Comparison of ENCODE assay signal across 1 cellular context in the genomic region with DNA sequence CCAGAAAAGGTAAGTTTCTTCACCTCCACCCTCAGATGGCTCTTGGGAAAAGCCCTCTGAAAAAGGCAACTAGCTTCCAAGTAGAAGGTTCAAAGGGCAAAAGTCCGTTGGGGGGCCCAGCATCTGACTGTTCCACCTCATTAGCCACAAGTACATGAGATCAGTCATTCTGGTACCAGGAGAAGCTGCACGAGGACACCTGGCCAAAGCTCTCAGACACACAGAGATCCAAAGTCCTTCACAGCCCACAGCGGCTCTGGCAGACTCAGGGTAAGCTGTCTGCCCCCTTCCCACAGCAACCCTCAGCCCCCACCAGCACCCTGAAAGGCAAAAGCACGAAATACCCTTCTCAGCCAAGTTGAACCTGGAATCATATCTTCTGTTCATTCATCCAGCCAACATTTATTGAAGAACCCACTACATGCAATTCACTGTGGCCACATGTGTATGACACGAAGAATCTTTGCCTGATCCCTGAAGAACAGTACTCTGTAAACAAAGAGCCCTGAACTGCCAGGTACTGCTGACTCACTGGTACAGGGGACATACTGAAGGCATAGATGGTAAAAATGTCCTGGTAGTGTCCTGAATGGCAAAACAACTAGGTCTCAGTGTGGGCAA.
A peak's percentile ranks its signal among the peaks of the same experiment; 100 is the strongest.
TF ChIP-seq lines count a peak whose summit lies in the region.

No MANE protein-coding gene starts in this region.

TF ChIP-seq in HepG2, 621 proteins besides CTCF, POLR2A, EP300 and RAD21 (continues in another document):
- no peak for TF ChIP-seq ZFP1 (CRISPR knock-in tag; IDR thresholded peaks at IDR 0.05)
- TF ChIP-seq BCL6 (CRISPR knock-in tag; IDR thresholded peaks at IDR 0.05): 0 out of 2 replicates have a peak, but pooled peaks have one; percentile 14
- TF ChIP-seq, protein P1, sequence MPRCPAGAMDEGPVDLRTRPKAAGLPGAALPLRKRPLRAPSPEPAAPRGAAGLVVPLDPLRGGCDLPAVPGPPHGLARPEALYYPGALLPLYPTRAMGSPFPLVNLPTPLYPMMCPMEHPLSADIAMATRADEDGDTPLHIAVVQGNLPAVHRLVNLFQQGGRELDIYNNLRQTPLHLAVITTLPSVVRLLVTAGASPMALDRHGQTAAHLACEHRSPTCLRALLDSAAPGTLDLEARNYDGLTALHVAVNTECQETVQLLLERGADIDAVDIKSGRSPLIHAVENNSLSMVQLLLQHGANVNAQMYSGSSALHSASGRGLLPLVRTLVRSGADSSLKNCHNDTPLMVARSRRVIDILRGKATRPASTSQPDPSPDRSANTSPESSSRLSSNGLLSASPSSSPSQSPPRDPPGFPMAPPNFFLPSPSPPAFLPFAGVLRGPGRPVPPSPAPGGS (CRISPR knock-in tag; IDR thresholded peaks at IDR 0.05): 0 out of 2 replicates have a peak, but pooled peaks have one; percentile 58
- TF ChIP-seq ATF3 (CRISPR knock-in tag; IDR thresholded peaks at IDR 0.05): no peak; the same call in 1 of the 2 replicates
- peak; percentile 71 for TF ChIP-seq KLF6 (CRISPR knock-in tag; IDR thresholded peaks at IDR 0.05)
- TF ChIP-seq TARDBP (CRISPR knock-in tag; IDR thresholded peaks at IDR 0.05): peak; percentile 78
- no peak for TF ChIP-seq ZBTB26 (CRISPR knock-in tag; IDR thresholded peaks at IDR 0.05; ENCODE audit: borderline replicate concordance)
- TF ChIP-seq TOPORS (CRISPR knock-in tag; IDR thresholded peaks at IDR 0.05): peak; percentile 72; the same call in 1 of the 2 replicates
- no peak for TF ChIP-seq SRF (IDR thresholded peaks at IDR 0.05; ENCODE audit: low read depth, low read length)
- TF ChIP-seq ZNF317 (CRISPR knock-in tag; IDR thresholded peaks at IDR 0.05): no peak
- TF ChIP-seq NFYC (CRISPR knock-in tag; IDR thresholded peaks at IDR 0.05): 0 out of 2 replicates have a peak, but pooled peaks have one; percentile 26
- TF ChIP-seq, protein P2, sequence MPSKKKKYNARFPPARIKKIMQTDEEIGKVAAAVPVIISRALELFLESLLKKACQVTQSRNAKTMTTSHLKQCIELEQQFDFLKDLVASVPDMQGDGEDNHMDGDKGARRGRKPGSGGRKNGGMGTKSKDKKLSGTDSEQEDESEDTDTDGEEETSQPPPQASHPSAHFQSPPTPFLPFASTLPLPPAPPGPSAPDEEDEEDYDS (CRISPR knock-in tag; IDR thresholded peaks at IDR 0.05): no peak
- TF ChIP-seq SIN3A (IDR thresholded peaks at IDR 0.05; ENCODE audit: borderline replicate concordance, low read depth, low read length): 0 out of 2 replicates have a peak, but pooled peaks have one; percentile 28
- TF ChIP-seq ZNF331 (CRISPR knock-in tag; IDR thresholded peaks at IDR 0.05): no peak
- TF ChIP-seq HIC2 (CRISPR knock-in tag; IDR thresholded peaks at IDR 0.05; ENCODE audit: low read depth): no peak
- TF ChIP-seq NFE2 (CRISPR knock-in tag; IDR thresholded peaks at IDR 0.05): no peak
- peak; percentile 64; the same call in 1 of the 2 replicates for TF ChIP-seq JUNB (CRISPR knock-in tag; IDR thresholded peaks at IDR 0.05; ENCODE audit: borderline replicate concordance)
- TF ChIP-seq TEAD3 (CRISPR knock-in tag; optimal IDR thresholded peaks at IDR 0.05; ENCODE audit: borderline replicate concordance): no peak
- 0 out of 2 replicates have a peak, but pooled peaks have one; percentile 13 for TF ChIP-seq SIX1 (CRISPR knock-in tag; IDR thresholded peaks at IDR 0.05; ENCODE audit: borderline replicate concordance)
- peak; percentile 18; the same call in 1 of the 2 replicates for TF ChIP-seq ZNF772 (CRISPR knock-in tag; IDR thresholded peaks at IDR 0.05)
- TF ChIP-seq ZNF205 (CRISPR knock-in tag; IDR thresholded peaks at IDR 0.05): 0 out of 2 replicates have a peak, but pooled peaks have one; percentile 12
- no peak for TF ChIP-seq ZNF235 (CRISPR knock-in tag; IDR thresholded peaks at IDR 0.05; ENCODE audit: borderline replicate concordance)
- TF ChIP-seq, protein P3, sequence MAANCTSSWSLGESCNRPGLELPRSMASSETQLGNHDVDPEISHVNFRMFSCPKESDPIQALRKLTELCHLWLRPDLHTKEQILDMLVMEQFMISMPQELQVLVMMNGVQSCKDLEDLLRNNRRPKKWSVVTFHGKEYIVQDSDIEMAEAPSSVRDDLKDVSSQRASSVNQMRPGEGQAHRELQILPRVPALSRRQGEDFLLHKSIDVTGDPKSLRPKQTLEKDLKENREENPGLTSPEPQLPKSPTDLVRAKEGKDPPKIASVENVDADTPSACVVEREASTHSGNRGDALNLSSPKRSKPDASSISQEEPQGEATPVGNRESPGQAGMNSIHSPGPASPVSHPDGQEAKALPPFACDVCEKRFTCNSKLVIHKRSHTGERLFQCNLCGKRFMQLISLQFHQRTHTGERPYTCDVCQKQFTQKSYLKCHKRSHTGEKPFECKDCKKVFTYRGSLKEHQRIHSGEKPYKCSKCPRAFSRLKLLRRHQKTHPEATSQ (CRISPR knock-in tag; IDR thresholded peaks at IDR 0.05; ENCODE audit: borderline replicate concordance): peak; percentile 28; the same call in 1 of the 2 replicates
- TF ChIP-seq, protein P4, sequence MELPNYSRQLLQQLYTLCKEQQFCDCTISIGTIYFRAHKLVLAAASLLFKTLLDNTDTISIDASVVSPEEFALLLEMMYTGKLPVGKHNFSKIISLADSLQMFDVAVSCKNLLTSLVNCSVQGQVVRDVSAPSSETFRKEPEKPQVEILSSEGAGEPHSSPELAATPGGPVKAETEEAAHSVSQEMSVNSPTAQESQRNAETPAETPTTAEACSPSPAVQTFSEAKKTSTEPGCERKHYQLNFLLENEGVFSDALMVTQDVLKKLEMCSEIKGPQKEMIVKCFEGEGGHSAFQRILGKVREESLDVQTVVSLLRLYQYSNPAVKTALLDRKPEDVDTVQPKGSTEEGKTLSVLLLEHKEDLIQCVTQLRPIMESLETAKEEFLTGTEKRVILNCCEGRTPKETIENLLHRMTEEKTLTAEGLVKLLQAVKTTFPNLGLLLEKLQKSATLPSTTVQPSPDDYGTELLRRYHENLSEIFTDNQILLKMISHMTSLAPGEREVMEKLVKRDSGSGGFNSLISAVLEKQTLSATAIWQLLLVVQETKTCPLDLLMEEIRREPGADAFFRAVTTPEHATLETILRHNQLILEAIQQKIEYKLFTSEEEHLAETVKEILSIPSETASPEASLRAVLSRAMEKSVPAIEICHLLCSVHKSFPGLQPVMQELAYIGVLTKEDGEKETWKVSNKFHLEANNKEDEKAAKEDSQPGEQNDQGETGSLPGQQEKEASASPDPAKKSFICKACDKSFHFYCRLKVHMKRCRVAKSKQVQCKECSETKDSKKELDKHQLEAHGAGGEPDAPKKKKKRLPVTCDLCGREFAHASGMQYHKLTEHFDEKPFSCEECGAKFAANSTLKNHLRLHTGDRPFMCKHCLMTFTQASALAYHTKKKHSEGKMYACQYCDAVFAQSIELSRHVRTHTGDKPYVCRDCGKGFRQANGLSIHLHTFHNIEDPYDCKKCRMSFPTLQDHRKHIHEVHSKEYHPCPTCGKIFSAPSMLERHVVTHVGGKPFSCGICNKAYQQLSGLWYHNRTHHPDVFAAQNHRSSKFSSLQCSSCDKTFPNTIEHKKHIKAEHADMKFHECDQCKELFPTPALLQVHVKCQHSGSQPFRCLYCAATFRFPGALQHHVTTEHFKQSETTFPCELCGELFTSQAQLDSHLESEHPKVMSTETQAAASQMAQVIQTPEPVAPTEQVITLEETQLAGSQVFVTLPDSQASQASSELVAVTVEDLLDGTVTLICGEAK (IDR thresholded peaks at IDR 0.05): no peak
- TF ChIP-seq, protein P4 (CRISPR knock-in tag; IDR thresholded peaks at IDR 0.05): 0 out of 2 replicates have a peak, but pooled peaks have one; percentile 24
- TF ChIP-seq THYN1 (CRISPR knock-in tag; IDR thresholded peaks at IDR 0.05; ENCODE audit: borderline replicate concordance, low read depth): no peak
- 0 out of 2 replicates have a peak, but pooled peaks have one; percentile 15 for TF ChIP-seq ARID2 (CRISPR knock-in tag; IDR thresholded peaks at IDR 0.05; ENCODE audit: borderline replicate concordance)
- TF ChIP-seq CBX2 (IDR thresholded peaks at IDR 0.05; ENCODE audit: low read depth, low read length): no peak
- TF ChIP-seq CBX2 (CRISPR knock-in tag; IDR thresholded peaks at IDR 0.05; ENCODE audit: low read depth): peak; percentile 37; the same call in 1 of the 2 replicates
- TF ChIP-seq HOXA3 (CRISPR knock-in tag; IDR thresholded peaks at IDR 0.05): no peak
- peak; percentile 43 for TF ChIP-seq MAFF (IDR thresholded peaks at IDR 0.05; ENCODE audit: low read depth, low read length)
- TF ChIP-seq FOXA1 (IDR thresholded peaks at IDR 0.05): no peak
- TF ChIP-seq FOXA1 (CRISPR knock-in tag; IDR thresholded peaks at IDR 0.05): peak; percentile 86
- TF ChIP-seq RXRA (CRISPR knock-in tag; IDR thresholded peaks at IDR 0.05): peak; percentile 48; the same call in 1 of the 2 replicates
- TF ChIP-seq ZNF431 (CRISPR knock-in tag; IDR thresholded peaks at IDR 0.05; ENCODE audit: borderline replicate concordance, low read depth): no peak
- no peak for TF ChIP-seq HNRNPK (IDR thresholded peaks at IDR 0.05; ENCODE audit: low read depth, low read length, poor library complexity, severe bottlenecking)
- TF ChIP-seq ZNF276 (CRISPR knock-in tag; IDR thresholded peaks at IDR 0.05; ENCODE audit: low read depth): no peak
- TF ChIP-seq CAMTA2 (CRISPR knock-in tag; IDR thresholded peaks at IDR 0.05; ENCODE audit: borderline replicate concordance): no peak
- no peak for TF ChIP-seq KDM5A (IDR thresholded peaks at IDR 0.05; ENCODE audit: borderline replicate concordance, low read length)
- TF ChIP-seq KAT8 (CRISPR knock-in tag; IDR thresholded peaks at IDR 0.05): peak; percentile 41; the same call in 1 of the 2 replicates
- 0 out of 2 replicates have a peak, but pooled peaks have one; percentile 39 for TF ChIP-seq ZNF644 (CRISPR knock-in tag; IDR thresholded peaks at IDR 0.05; ENCODE audit: low read depth)
- no peak for TF ChIP-seq RFX3 (CRISPR knock-in tag; IDR thresholded peaks at IDR 0.05)
- 0 out of 2 replicates have a peak, but pooled peaks have one; percentile 42 for TF ChIP-seq ZNF724P (CRISPR knock-in tag; IDR thresholded peaks at IDR 0.05; ENCODE audit: borderline replicate concordance)
- peak; percentile 23; the same call in 1 of the 2 replicates for TF ChIP-seq DPF2 (CRISPR knock-in tag; IDR thresholded peaks at IDR 0.05; ENCODE audit: borderline replicate concordance, low read depth)
- 0 out of 2 replicates have a peak, but pooled peaks have one; percentile 49 for TF ChIP-seq ZNF83 (CRISPR knock-in tag; IDR thresholded peaks at IDR 0.05; ENCODE audit: borderline replicate concordance)
